8 cellular contexts compared by ENCODE assay signal in the genomic region with DNA sequence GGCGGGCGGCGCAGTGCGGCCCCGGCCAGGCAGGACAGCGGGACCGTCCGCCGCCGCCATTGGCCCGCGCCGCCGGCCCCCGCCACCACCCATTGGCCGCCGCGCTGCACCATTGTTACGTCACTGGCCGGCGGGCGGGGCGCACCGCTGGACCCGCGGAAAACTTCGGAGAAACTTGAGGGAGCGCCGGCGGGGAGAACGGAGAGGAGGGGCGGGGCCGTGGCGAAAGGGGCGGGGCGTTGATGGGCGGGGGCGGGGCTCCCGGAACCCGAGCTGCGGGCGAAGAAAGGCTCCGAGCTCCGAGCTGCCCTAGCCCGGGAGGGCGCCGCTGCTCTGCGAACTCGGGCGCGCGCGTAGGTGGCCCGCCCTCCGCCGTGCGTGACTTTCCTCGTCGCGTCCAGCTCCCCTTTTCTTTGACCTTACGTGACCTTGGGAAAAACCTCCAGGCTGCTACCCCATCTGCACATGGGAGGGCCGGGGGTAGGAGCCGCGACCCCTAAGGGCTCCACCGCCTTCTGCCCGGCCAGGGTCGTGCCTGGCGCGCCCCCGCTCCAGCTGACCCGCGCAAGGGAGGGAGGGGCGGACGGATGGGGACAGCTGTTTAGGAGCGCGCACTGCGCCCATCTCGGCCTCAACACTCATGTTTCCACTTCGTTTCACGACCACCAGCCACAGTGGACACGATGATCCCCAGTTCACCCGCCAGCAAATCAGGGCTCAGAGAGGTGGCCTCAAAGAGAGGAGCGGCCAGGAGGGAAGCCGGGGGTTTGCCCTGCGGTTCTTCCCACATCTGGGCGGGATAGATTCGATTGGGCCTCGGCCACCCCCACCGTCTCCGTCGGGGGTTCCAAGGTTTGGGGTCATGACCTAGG. TPM values are rescaled to one million over a fixed set of nuclear protein-coding genes. Genes with fewer than 3 reads are reported as not detected.
A peak's percentile ranks its signal among the peaks of the same experiment; 100 is the strongest.
DNase-seq lines count a peak whose midpoint lies in the region; ATAC-seq and TF ChIP-seq lines count a peak whose summit lies in the region.

A gene with protein sequence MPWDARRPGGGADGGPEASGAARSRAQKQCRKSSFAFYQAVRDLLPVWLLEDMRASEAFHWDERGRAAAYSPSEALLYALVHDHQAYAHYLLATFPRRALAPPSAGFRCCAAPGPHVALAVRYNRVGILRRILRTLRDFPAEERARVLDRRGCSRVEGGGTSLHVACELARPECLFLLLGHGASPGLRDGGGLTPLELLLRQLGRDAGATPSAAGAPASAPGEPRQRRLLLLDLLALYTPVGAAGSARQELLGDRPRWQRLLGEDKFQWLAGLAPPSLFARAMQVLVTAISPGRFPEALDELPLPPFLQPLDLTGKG (minus strand): TSS at position 33 of the 872 bp plus-strand sequence. CDS start 1,887 bp downstream, outside the sequence.

- DNase-seq in COLO829 (ENCODE audit: low spot score) (peak; percentile 91), OCI-M2 (lab: John Stamatoyannopoulos, UW; ENCODE audit: unreplicated experiment) (peak; percentile 36), epithelial cell of proximal tubule (ENCODE audit: low read depth) (peak; percentile 13), mucosa of gallbladder (ENCODE audit: low spot score) (peak; percentile 96)
- DNase-seq in activated T-cell treated with anti-CD3 and anti-CD28 coated beads, Interleukin-2, amount 50 U/mL, for 1 hour: peak; percentile 89
- DNase-seq in stimulated activated CD8-positive, alpha-beta memory T cell treated with anti-CD3 and anti-CD28 coated beads, Interleukin-2, amount 100 ng/mL, for 48 hours (ENCODE audit: low read depth in 2 of 2): peak; percentile 89 to 90

- no peaks in the 10 kb centered on the region for H3K9me3 ChIP-seq in HUES6 (ENCODE audit: control insufficient read depth, insufficient read depth, low read depth, low read length)

- H3K27me3 ChIP-seq in HUES6 (ENCODE audit: control insufficient read depth, insufficient read depth, low read length): no peaks in the 10 kb centered on the region

- ATAC-seq in GM21447 (IDR thresholded peaks at IDR 0.05; ENCODE audit: unreplicated experiment): peak; percentile 83

- peaks cover 14% of the 10 kb centered on the region for H3K36me3 ChIP-seq in HUES6 (ENCODE audit: control insufficient read depth, insufficient read depth, low read length)

- H3K27ac ChIP-seq in HUES6 (ENCODE audit: low read depth, low read length): no peak within 1 kb of the TSS

- H3K4me3 ChIP-seq in HUES6 (ENCODE audit: low read depth, low read length) (peak within 1 kb of the TSS; percentile 90), epithelial cell of proximal tubule (ENCODE audit: low read depth, low read length) (peak within 1 kb of the TSS; percentile 74)

- H3K9ac ChIP-seq in HUES6 (ENCODE audit: low read length): peak within 1 kb of the TSS; percentile 77

- no peak for TF ChIP-seq CTCF in epithelial cell of proximal tubule (conservative IDR thresholded peaks at IDR 0.05; ENCODE audit: low read depth, low read length)

- H3K4me1 ChIP-seq in HUES6 (ENCODE audit: control insufficient read depth, insufficient read depth, low read length): peaks cover 21% of the 10 kb centered on the region

RNA-seq across cellular contexts. Expression of the gene that starts here (rescaled TPM):
- total RNA-seq in epithelial cell of proximal tubule (49.6 and 137 TPM in 2 replicates), mucosa of gallbladder (72.1 TPM)

Comparison
In these comparisons a context has a peak if more than half of its experiments do, and no peak if none do; other contexts are left out.
1. DNase-seq: peak in every context shown above with its lines; median percentile 96 in mucosa of gallbladder; 91 in COLO829; 90 in stimulated activated CD8-positive, alpha-beta memory T cell treated with anti-CD3 and anti-CD28 coated beads, Interleukin-2, amount 100 ng/mL, for 48 hours; 89 in activated T-cell treated with anti-CD3 and anti-CD28 coated beads, Interleukin-2, amount 50 U/mL, for 1 hour; 36 in OCI-M2; 13 in epithelial cell of proximal tubule.